ENCODE assay signal across 20 cellular contexts in genomic region chr15:63059573-63060216, GRCh38. TPM values are rescaled to one million over a fixed set of nuclear protein-coding genes. Genes with fewer than 3 reads are reported as not detected.
A peak's percentile ranks its signal among the peaks of the same experiment; 100 is the strongest.
DNase-seq lines count a peak whose midpoint lies in the region; ATAC-seq, FAIRE-seq and TF ChIP-seq lines count a peak whose summit lies in the region.
"Had no signal": no experiment of that assay in that cellular context is flagged by ENCODE, and none has a peak within 500 bp of the region (broad histone marks: within the 10 kb centered on the region; RNA-seq: fewer than 3 reads in every experiment).

No MANE protein-coding gene starts in this region.

- POLR2A ChIA-PET in PC-3 (lab: Charles Lee; ENCODE audit: unreplicated experiment) = no interaction called here

- DNase-seq in EH (ENCODE audit: low read depth) (peak; percentile 45), RCC 7860 (ENCODE audit: low spot score) (peak; percentile 4), PC-3 (no peak), immature natural killer cell (no peak), NCI-H524 (lab: John Stamatoyannopoulos, UW) (no peak)
- DNase-seq: activated CD4-positive, alpha-beta T cell treated with anti-CD3 and anti-CD28 coated beads, Interleukin-2, amount 10 ng/mL, durations not matched to agents 7 days and 5 days; activated CD8-positive, alpha-beta memory T cell treated with anti-CD3 and anti-CD28 coated beads, Interleukin-2, amount 50 U/mL, for 48 hours; activated gamma-delta T cell treated with Interleukin-2 at 50 U/mL for 16 hours; cortex of kidney; DMS79 treated with DMSO at 0.1 percent for 48 hours; NCI-H1436; NCI-H2227 treated with DMSO at 0.1 percent for 48 hours; NK-92 treated with Interleukin-12 subunit alpha and Interleukin-12 subunit beta, amount 100 ng/mL, for 24 hours; stimulated activated CD4-positive, alpha-beta T cell treated with anti-CD3 and anti-CD28 coated beads, Interleukin-15, amount 100 ng/mL, for 24 hours; stimulated activated naive CD4-positive, alpha-beta T cell treated with Interleukin-2 at 50 U/mL for 16 hours had no signal

- H3K4me3 ChIP-seq in gastroesophageal sphincter = no peak overlapping the region
- no peak overlapping the region for H3K4me3 ChIP-seq in rectal smooth muscle tissue (ENCODE audit: low read length)
- H3K4me3 ChIP-seq in PC-3 (ENCODE audit: low read length) = no peak overlapping the region

- H3K27ac ChIP-seq in gastroesophageal sphincter = peak overlapping the region; percentile 57 to 98 (median 88)
- peak overlapping the region; percentile 60 for H3K27ac ChIP-seq in rectal smooth muscle tissue (ENCODE audit: low read depth, low read length)
- no peak overlapping the region for H3K27ac ChIP-seq in PC-3 (ENCODE audit: low read length)
- H3K27ac ChIP-seq: RWPE1 had no signal

- no peak overlapping the region for H3K4me2 ChIP-seq in PC-3 (ENCODE audit: low read length)

- no peak overlapping the region for H3K4me3 Mint-ChIP-seq in immature natural killer cell
- H3K4me3 Mint-ChIP-seq: activated CD4-positive, alpha-beta T cell treated with anti-CD3 and anti-CD28 coated beads, Interleukin-2, amount 10 ng/mL, durations not matched to agents 7 days and 5 days; memory B cell had no signal

- peaks cover 0 to 3% of the 10 kb centered on the region in 2 donors for H3K4me1 Mint-ChIP-seq in immature natural killer cell
- H3K4me1 Mint-ChIP-seq: activated CD4-positive, alpha-beta T cell treated with anti-CD3 and anti-CD28 coated beads, Interleukin-2, amount 10 ng/mL, durations not matched to agents 7 days and 5 days had no signal

- intact Hi-C loops in PC-3 (cut with micrococcal nuclease) = no loop called here

- peaks cover 0 to 2% (median 1%) of the 10 kb centered on the region in 3 donors for H3K27me3 Mint-ChIP-seq in immature natural killer cell (ENCODE audit: low read depth in 3 of 3)
- H3K27me3 Mint-ChIP-seq: activated CD4-positive, alpha-beta T cell treated with anti-CD3 and anti-CD28 coated beads, Interleukin-2, amount 10 ng/mL, durations not matched to agents 7 days and 5 days; memory B cell had no signal

- no peaks in the 10 kb centered on the region for H3K9me3 Mint-ChIP-seq in immature natural killer cell
- H3K9me3 Mint-ChIP-seq: activated CD4-positive, alpha-beta T cell treated with anti-CD3 and anti-CD28 coated beads, Interleukin-2, amount 10 ng/mL, durations not matched to agents 7 days and 5 days; memory B cell had no signal

- no peak for ATAC-seq in gastroesophageal sphincter
- ATAC-seq in HG03378 (IDR thresholded peaks at IDR 0.05; ENCODE audit: unreplicated experiment) = no peak
- no peak for ATAC-seq in PC-3

- no peaks in the 10 kb centered on the region for H3K9me3 ChIP-seq in gastroesophageal sphincter
- H3K9me3 ChIP-seq in PC-3 (ENCODE audit: low read length) = no peaks in the 10 kb centered on the region

- H3K27ac Mint-ChIP-seq in immature natural killer cell = no peak overlapping the region
- H3K27ac Mint-ChIP-seq: activated CD4-positive, alpha-beta T cell treated with anti-CD3 and anti-CD28 coated beads, Interleukin-2, amount 10 ng/mL, durations not matched to agents 7 days and 5 days; memory B cell had no signal

- FAIRE-seq in RCC 7860 (lab: Jason Lieb, UNC) = no peak

- peaks cover 5 to 100% (median 21%) of the 10 kb centered on the region in 3 donors for H3K4me1 ChIP-seq in gastroesophageal sphincter
- H3K4me1 ChIP-seq in rectal smooth muscle tissue (ENCODE audit: control insufficient read depth, insufficient read depth, low read length) = peaks cover 47% of the 10 kb centered on the region
- H3K4me1 ChIP-seq in PC-3 (ENCODE audit: insufficient read depth, low read length) = no peaks in the 10 kb centered on the region

- no peak for TF ChIP-seq CTCF in gastroesophageal sphincter (IDR thresholded peaks at IDR 0.05)
- no peak for TF ChIP-seq CTCF in PC-3 (conservative IDR thresholded peaks at IDR 0.05; ENCODE audit: low read depth, low read length)

- H3K9ac ChIP-seq in rectal smooth muscle tissue (ENCODE audit: low read length) (no peak overlapping the region), PC-3 (ENCODE audit: low read length) (no peak overlapping the region)

- H3K36me3 ChIP-seq in gastroesophageal sphincter (peaks cover 44 to 90% of the 10 kb centered on the region in 2 donors), rectal smooth muscle tissue (ENCODE audit: control insufficient read depth, insufficient read depth, low read length) (peaks cover 53% of the 10 kb centered on the region), PC-3 (ENCODE audit: low read depth, low read length) (peaks cover 49% of the 10 kb centered on the region; the same call in 1 of the 2 replicates)

- CTCF ChIA-PET in PC-3 (lab: Charles Lee) = no interaction called here

- WGBS in gastroesophageal sphincter (ENCODE audit: low coverage in 1 of 2), 2 donors = 24 to 53% methylated on average over 2 to 4 of the region's 10 CpGs

- no peaks in the 10 kb centered on the region for H4K20me1 ChIP-seq in PC-3 (ENCODE audit: low read length)

- no peak for TF ChIP-seq EP300 in gastroesophageal sphincter (IDR thresholded peaks at IDR 0.05)

- H3K36me3 Mint-ChIP-seq in immature natural killer cell = peaks cover 46 to 49% (median 48%) of the 10 kb centered on the region in 3 donors

- H3K9me2 ChIP-seq in PC-3 (replicated peaks; ENCODE audit: low read length) = no peaks in the 10 kb centered on the region

- TF ChIP-seq POLR2A in gastroesophageal sphincter (IDR thresholded peaks at IDR 0.05) = no peak

- no TSS peak for BruUV-seq in PC-3 (replicated peaks; lab: Mats Ljungman, UMichigan)

- H3K27me3 ChIP-seq in gastroesophageal sphincter (no peaks in the 10 kb centered on the region), rectal smooth muscle tissue (ENCODE audit: control insufficient read depth, insufficient read depth, low read length) (no peaks in the 10 kb centered on the region), PC-3 (ENCODE audit: low read length) (no peaks in the 10 kb centered on the region)

- no peaks in the 10 kb centered on the region for H3F3A ChIP-seq in PC-3 (ENCODE audit: low read length, unreplicated experiment)

- no peak overlapping the region for H2AFZ ChIP-seq in PC-3 (ENCODE audit: low read length)

- H3K79me2 ChIP-seq in PC-3 (ENCODE audit: low read length) = peaks cover 16% of the 10 kb centered on the region

RNA-seq across cellular contexts. Expression of gene TPM1, which starts 17.1 kb away (rescaled TPM):
- 1,000 to 10,000 TPM; 3,599 to 7,152 (median 6,397) TPM for total RNA-seq in gastroesophageal sphincter
- 127 and 156 TPM in 2 replicates for total RNA-seq in PC-3 (2014; rRNA removed)
- polyA plus RNA-seq in immature natural killer cell = 10 to 100 TPM in 1 of 3 donors, 1 to 10 TPM in 2; 9.1 to 11.9 (median 9.2) TPM

Comparison
In these comparisons a context has a peak if more than half of its experiments do, and no peak if none do; other contexts are left out.
1. DNase-seq: peak in EH (single experiment) and RCC 7860 (single experiment); none in PC-3 (single experiment), immature natural killer cell (0 of 3) and NCI-H524 (0 of 2).
2. RNA of gene TPM1, which starts 17.1 kb away (total RNA-seq): 3,599 to 7,152 TPM in gastroesophageal sphincter; 127 to 156 TPM in PC-3; every median in the first group is over 10 times any median in the second.